In the genomic region with DNA sequence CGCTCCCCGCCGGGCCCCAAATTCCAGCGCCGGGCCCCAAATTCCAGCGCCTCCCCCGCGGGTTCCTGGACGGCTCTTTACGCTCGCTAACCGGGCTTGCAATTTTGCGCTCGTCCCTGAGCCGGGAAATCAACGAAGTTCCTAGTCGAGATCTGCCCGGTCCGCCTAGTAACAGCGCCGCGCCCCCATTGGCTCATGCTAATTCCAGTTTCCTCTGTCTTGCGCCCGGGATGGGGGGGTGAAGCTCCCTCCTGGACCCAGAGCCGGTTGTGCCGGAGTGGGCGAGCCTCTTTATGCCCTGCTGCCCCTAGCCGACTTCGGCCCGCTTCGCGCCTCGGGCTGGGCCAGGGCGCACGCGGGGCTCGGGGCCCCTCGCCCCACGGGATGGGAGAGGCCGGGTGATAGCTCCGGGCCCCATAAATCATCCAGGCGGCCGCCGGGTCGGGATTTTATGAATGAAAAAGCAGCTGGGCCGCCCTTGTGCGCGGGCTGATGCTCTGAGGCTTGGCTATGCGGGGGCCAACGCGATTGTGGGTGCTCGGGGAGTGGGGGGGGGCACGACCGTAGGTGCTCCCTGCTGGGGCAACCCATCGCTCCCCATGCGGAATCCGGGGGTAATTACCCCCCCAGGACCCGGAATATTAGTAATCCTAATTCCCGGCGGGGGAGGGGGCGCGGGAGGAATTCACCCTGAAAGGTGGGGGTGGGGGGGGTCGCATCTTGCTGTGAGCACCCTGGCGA, we compare ENCODE assay signal across 8 cellular contexts. TPM values are rescaled to one million over a fixed set of nuclear protein-coding genes. Genes with fewer than 3 reads are reported as not detected.
A peak's percentile ranks its signal among the peaks of the same experiment; 100 is the strongest.
DNase-seq lines count a peak whose midpoint lies in the region; ATAC-seq and TF ChIP-seq lines count a peak whose summit lies in the region.

No MANE protein-coding gene starts in this region.

- H3K27me3 ChIP-seq in neuronal stem cell (ENCODE audit: control insufficient read depth in 3 of 3, insufficient read depth in 3 of 3, low read depth in 1 of 3, low read length in 3 of 3), result peaks cover 0 to 58% (median 8%) of the 10 kb centered on the region in 3 experiments

- peaks cover 0 to 5% of the 10 kb centered on the region in 2 donors for H3K9me3 ChIP-seq in neuronal stem cell (replicated peaks in 1 of 2; ENCODE audit: control insufficient read depth in 2 of 2, insufficient read depth in 1 of 2, low read depth in 1 of 2, low read length in 2 of 2)

- no peaks in the 10 kb centered on the region for H3K36me3 Mint-ChIP-seq in activated naive CD8-positive, alpha-beta T cell

- H3K27me3 Mint-ChIP-seq in activated naive CD8-positive, alpha-beta T cell, result peaks cover 7% of the 10 kb centered on the region

- H3K18ac ChIP-seq in neuronal stem cell (ENCODE audit: low read length), result peak overlapping the region; percentile 98

- H3K4me1 Mint-ChIP-seq in activated naive CD8-positive, alpha-beta T cell (ENCODE audit: low read depth), result peaks cover 26% of the 10 kb centered on the region

- H2BK12ac ChIP-seq in neuronal stem cell (ENCODE audit: low read length), result peak overlapping the region; percentile 36

- H3K9ac ChIP-seq in neuronal stem cell (ENCODE audit: low read depth, low read length, poor library complexity), result peak overlapping the region; percentile 76

- peak overlapping the region; percentile 96 for H2AFZ ChIP-seq in neuronal stem cell (ENCODE audit: low read length)

- no peak for TF ChIP-seq CTCF in GM12865 (IDR thresholded peaks at IDR 0.05; ENCODE audit: insufficient read depth, low read depth, low read length, missing control alignments)

- peak overlapping the region; percentile 88 for H2BK15ac ChIP-seq in neuronal stem cell (ENCODE audit: low read length)

- peaks cover 4 to 7% of the 10 kb centered on the region in 2 donors for H3K36me3 ChIP-seq in neuronal stem cell (replicated peaks in 1 of 2; ENCODE audit: control insufficient read depth in 2 of 2, insufficient read depth in 2 of 2, low read length in 2 of 2)

- H3K14ac ChIP-seq in neuronal stem cell (ENCODE audit: low read length), result no peak overlapping the region

- peak overlapping the region; percentile 63 for H3K23ac ChIP-seq in neuronal stem cell (ENCODE audit: low read depth, low read length, poor library complexity)

- no CpG with 5 or more reads among the region's 64 CpGs for WGBS in neuronal stem cell (ENCODE audit: extremely low coverage in 2 of 2, insufficient read length in 2 of 2, insufficient replicate concordance in 1 of 2), 2 donors

- peak overlapping the region; percentile 98 for H3K4me2 ChIP-seq in neuronal stem cell (ENCODE audit: insufficient read depth, low read length, poor library complexity, severe bottlenecking)

- H3K27ac Mint-ChIP-seq in activated naive CD8-positive, alpha-beta T cell, result no peak overlapping the region

- H3K79me1 ChIP-seq in neuronal stem cell (ENCODE audit: low read depth, low read length), result peaks cover 14% of the 10 kb centered on the region

- peak overlapping the region; percentile 87 for H2BK5ac ChIP-seq in neuronal stem cell (ENCODE audit: low read length)

- H3K4me1 ChIP-seq in neuronal stem cell (ENCODE audit: control insufficient read depth in 2 of 2, insufficient read depth in 1 of 2, low read depth in 1 of 2, low read length in 2 of 2), result peaks cover 22 to 31% of the 10 kb centered on the region in 2 donors

- H3K4me3 ChIP-seq in GM12865 (ENCODE audit: low read depth, low read length), result peak overlapping the region; percentile 31
- H3K4me3 ChIP-seq in neuronal stem cell (ENCODE audit: low read length in 2 of 2), result peak overlapping the region; percentile 65 to 78

- H4K8ac ChIP-seq in neuronal stem cell (ENCODE audit: low read depth, low read length), result no peak overlapping the region

- peak overlapping the region; percentile 47 for H3K4me3 Mint-ChIP-seq in activated naive CD8-positive, alpha-beta T cell

- H3K9me3 Mint-ChIP-seq in activated naive CD8-positive, alpha-beta T cell (ENCODE audit: low read depth), result no peaks in the 10 kb centered on the region

- peak overlapping the region; percentile 99 for H2AK5ac ChIP-seq in neuronal stem cell (ENCODE audit: low read depth, low read length)

- H4K91ac ChIP-seq in neuronal stem cell (ENCODE audit: low read depth, low read length, poor library complexity), result no peak overlapping the region

- H2BK120ac ChIP-seq in neuronal stem cell (ENCODE audit: low read depth, low read length), result peak overlapping the region; percentile 96

- intact Hi-C loops in head of caudate nucleus (cut with DNase I), result no loop called here

- peak overlapping the region; percentile 72 for H3K4ac ChIP-seq in neuronal stem cell (ENCODE audit: low read length)

- peak overlapping the region; percentile 89 for H3K27ac ChIP-seq in neuronal stem cell (replicated peaks; ENCODE audit: low read length)

- ATAC-seq in HG02678 (IDR thresholded peaks at IDR 0.05; ENCODE audit: unreplicated experiment) (no peak), GM18519 (IDR thresholded peaks at IDR 0.05; ENCODE audit: low FRiP score, unreplicated experiment) (no peak)

- DNase-seq in AG08395 (ENCODE audit: low spot score) (peak; percentile 93), GM12865 (ENCODE audit: low read depth) (peak; percentile 67), NCI-H2227 treated with DMSO at 0.1 percent for 48 hours (lab: John Stamatoyannopoulos, UW) (peak; percentile 69), head of caudate nucleus (peak; percentile 55 to 88 (median 78)), neuronal stem cell (ENCODE audit: low spot score) (peak; percentile 95)

RNA-seq across cellular contexts. Expression of gene CCND1, which starts 1.8 kb away (rescaled TPM):
- 56.5 TPM for polyA plus RNA-seq in neuronal stem cell (2013, experiment 1 of 2)
- 57.8 TPM for polyA plus RNA-seq in neuronal stem cell (2013, experiment 2 of 2)

RNA-seq across cellular contexts. Expression of gene LTO1, which starts 36.0 kb away (rescaled TPM):
- 13.6 TPM for polyA plus RNA-seq in neuronal stem cell (2013, experiment 1 of 2)
- 13.3 TPM for polyA plus RNA-seq in neuronal stem cell (2013, experiment 2 of 2)
